Comparison of ENCODE assay signal across 16 cellular contexts in genomic region chr2:240800241-240800640, GRCh38. TPM values are rescaled to one million over a fixed set of nuclear protein-coding genes. Genes with fewer than 3 reads are reported as not detected.
DNase-seq lines count a peak whose midpoint lies in the region; ATAC-seq lines count a peak whose summit lies in the region.
"Had no signal": no experiment of that assay in that cellular context is flagged by ENCODE, and none has a peak within 500 bp of the region (broad histone marks: within the 10 kb centered on the region; RNA-seq: fewer than 3 reads in every experiment).

No MANE protein-coding gene starts in this region.

- WGBS in right cardiac atrium = 37% methylated on average over 14 of the region's 14 CpGs

- H3K27me3 ChIP-seq in right cardiac atrium (ENCODE audit: control insufficient read depth, insufficient read depth) (no peaks in the 10 kb centered on the region), H7 (ENCODE audit: control insufficient read depth, insufficient read depth, low read length) (no peaks in the 10 kb centered on the region)
- H3K27me3 ChIP-seq: colonic mucosa had no signal

- DNase-seq in EH (ENCODE audit: low read depth) (peak; percentile 44), astrocyte of the hippocampus (ENCODE audit: low read depth, low spot score) (peak; percentile 96), right cardiac atrium (peak; percentile 56 to 77 (median 74)), posterior cingulate gyrus (peak; percentile 47 to 96 (median 78)), CD1c-positive myeloid dendritic cell (ENCODE audit: extremely low spot score) (no peak), H7 (no peak), retina (no peak)
- no peak for DNase-seq in stimulated activated naive CD4-positive, alpha-beta T cell (lab: John Stamatoyannopoulos, UW)
- DNase-seq: activated CD4-positive, alpha-beta T cell treated with anti-CD3 and anti-CD28 coated beads for 1 hour; colonic mucosa; NCI-H2081; stimulated activated CD4-positive, alpha-beta T cell treated with anti-CD3 and anti-CD28 coated beads, Interleukin-4, amount 100 ng/mL, for 24 hours; stimulated activated naive CD8-positive, alpha-beta T cell treated with anti-CD3 and anti-CD28 coated beads, Interleukin-15, amount 100 ng/mL, for 72 hours had no signal

- peak; percentile 72 to 75 for ATAC-seq in right cardiac atrium
- ATAC-seq: stimulated activated naive CD8-positive, alpha-beta T cell treated with anti-CD3 and anti-CD28 coated beads, Interleukin-15, amount 100 ng/mL, for 72 hours had no signal

- peaks cover 4% of the 10 kb centered on the region for H3K4me1 ChIP-seq in right cardiac atrium (ENCODE audit: control insufficient read depth, insufficient read depth, low read length)
- H3K4me1 ChIP-seq: colonic mucosa had no signal

- H3K27ac ChIP-seq in right cardiac atrium (ENCODE audit: low read length) = no peak overlapping the region
- H3K27ac ChIP-seq: C4-2B, colonic mucosa, neutrophil had no signal

- H3K4me3 ChIP-seq in right cardiac atrium (ENCODE audit: low read length) = no peak overlapping the region
- H3K4me3 ChIP-seq in H7 (ENCODE audit: insufficient read depth, low read depth, low read length) = no peak overlapping the region
- H3K4me3 ChIP-seq: colonic mucosa had no signal

- intact Hi-C loops in right cardiac atrium (cut with DNase I) (no loop called here), posterior cingulate gyrus (cut with DNase I) (no loop called here)

- H3K36me3 ChIP-seq in H7 (replicated peaks; ENCODE audit: control insufficient read depth, insufficient read depth, low read length) = peaks cover 21% of the 10 kb centered on the region
- H3K36me3 ChIP-seq: colonic mucosa, neutrophil had no signal

- H3K9me3 ChIP-seq in right cardiac atrium (ENCODE audit: control insufficient read depth, low read length) = no peaks in the 10 kb centered on the region
- H3K9me3 ChIP-seq: colonic mucosa, neutrophil had no signal

RNA-seq across cellular contexts. Expression of gene KIF1A, which starts 19.8 kb away (rescaled TPM):
- 10 to 100 TPM; 45.3 to 83.0 (median 66.9) TPM for total RNA-seq in right cardiac atrium
- polyA plus RNA-seq in right cardiac atrium = 45.7 TPM
- total RNA-seq in H7 (2014; rRNA removed; shearing (Covaris generic)) = 46.8 and 51.6 TPM in 2 replicates
- total RNA-seq: fibroblast of villous mesenchyme had no signal

Comparison
In these comparisons a context has a peak if more than half of its experiments do, and no peak if none do; other contexts are left out.
1. DNase-seq: peak in EH (single experiment), astrocyte of the hippocampus (single experiment), right cardiac atrium (3 of 3) and posterior cingulate gyrus (10 of 10); none in CD1c-positive myeloid dendritic cell (single experiment), H7 (single experiment), stimulated activated naive CD4-positive, alpha-beta T cell (0 of 6) and retina (single experiment).